Comparison of ENCODE assay signal across 8 cellular contexts in genomic region chr4:67327245-67327860, GRCh38.
DNase-seq lines count a peak whose midpoint lies in the region; ATAC-seq and TF ChIP-seq lines count a peak whose summit lies in the region.

No MANE protein-coding gene starts in this region.

- ATAC-seq in GM18870 (IDR thresholded peaks at IDR 0.05; ENCODE audit: unreplicated experiment) (peak; percentile 99), HG03064 (IDR thresholded peaks at IDR 0.05; ENCODE audit: low read depth, unreplicated experiment) (peak; percentile 95), activated B cell treated with CpG ODN at 0.5 μM for 24 hours (ENCODE audit: low read depth) (peak; percentile 58), memory B cell (ENCODE audit: low read depth) (peak; percentile 63)
- peak; percentile 71 for ATAC-seq in stimulated activated memory B cell treated with anti-CD40 and anti-IgM and Interleukin-4, amounts not matched to agents 10 μg/mL and 1 μg/mL and 100 μg/mL, for 72 hours

- CTCF ChIA-PET in activated B cell treated with CpG ODN at 0.5 μM for 24 hours (lab: Charles Lee) = interaction anchor here (0.6 to 2.8 kb wide), 7 partner anchors 8 to 240 kb away, joined by 3 to 14 read pairs (median 3); no protein-coding TSS in a partner anchor

- no peaks in the 10 kb centered on the region for H3K36me3 Mint-ChIP-seq in activated B cell treated with CpG ODN at 0.5 μM for 24 hours (ENCODE audit: low read depth)
- no peaks in the 10 kb centered on the region for H3K36me3 Mint-ChIP-seq in memory B cell
- no peaks in the 10 kb centered on the region for H3K36me3 Mint-ChIP-seq in stimulated activated memory B cell treated with anti-CD40 and anti-IgM and Interleukin-4, amounts not matched to agents 10 μg/mL and 1 μg/mL and 100 μg/mL, for 72 hours

- no peaks in the 10 kb centered on the region for H3K4me1 Mint-ChIP-seq in activated B cell treated with CpG ODN at 0.5 μM for 24 hours
- no peaks in the 10 kb centered on the region for H3K4me1 Mint-ChIP-seq in memory B cell
- peaks cover 5% of the 10 kb centered on the region for H3K4me1 Mint-ChIP-seq in stimulated activated memory B cell treated with anti-CD40 and anti-IgM and Interleukin-4, amounts not matched to agents 10 μg/mL and 1 μg/mL and 100 μg/mL, for 72 hours

- peaks cover 7% of the 10 kb centered on the region for H3K27me3 Mint-ChIP-seq in activated B cell treated with CpG ODN at 0.5 μM for 24 hours
- H3K27me3 Mint-ChIP-seq in memory B cell = peaks cover 3% of the 10 kb centered on the region
- H3K27me3 Mint-ChIP-seq in stimulated activated memory B cell treated with anti-CD40 and anti-IgM and Interleukin-4, amounts not matched to agents 10 μg/mL and 1 μg/mL and 100 μg/mL, for 72 hours = peaks cover 22% of the 10 kb centered on the region

- intact Hi-C loops in activated B cell treated with CpG ODN at 0.5 μM for 24 hours (cut with micrococcal nuclease) = loop anchor here (1.0 kb wide), 1 partner anchor 239 kb away; no protein-coding TSS in a partner anchor

- no peak for TF ChIP-seq CTCF in activated B cell treated with CpG ODN at 0.5 μM for 24 hours (IDR thresholded peaks at IDR 0.05)

- POLR2A ChIA-PET in activated B cell treated with CpG ODN at 0.5 μM for 24 hours (lab: Charles Lee) = interaction anchor here (0.7 kb wide), 1 partner anchor 513 kb away, joined by 5 read pairs; no protein-coding TSS in a partner anchor

- H3K9me3 Mint-ChIP-seq in activated B cell treated with CpG ODN at 0.5 μM for 24 hours = no peaks in the 10 kb centered on the region
- peaks cover 1% of the 10 kb centered on the region for H3K9me3 Mint-ChIP-seq in memory B cell
- H3K9me3 Mint-ChIP-seq in stimulated activated memory B cell treated with anti-CD40 and anti-IgM and Interleukin-4, amounts not matched to agents 10 μg/mL and 1 μg/mL and 100 μg/mL, for 72 hours = peaks cover 3% of the 10 kb centered on the region

- DNase-seq in CD1c-positive myeloid dendritic cell (ENCODE audit: extremely low spot score) (peak; percentile 73), NCI-H2107 (lab: John Stamatoyannopoulos, UW) (peak; percentile 22), activated B cell treated with CpG ODN at 0.5 μM for 24 hours (no peak), memory B cell (ENCODE audit: low spot score in 2 of 2) (peak; percentile 46 to 53)
- DNase-seq in effector CD8-positive, alpha-beta T cell (lab: John Stamatoyannopoulos, UW) = peak; percentile 24

- H3K27ac Mint-ChIP-seq in activated B cell treated with CpG ODN at 0.5 μM for 24 hours (no peak overlapping the region), memory B cell (no peak overlapping the region)
- no peak overlapping the region for H3K27ac Mint-ChIP-seq in stimulated activated memory B cell treated with anti-CD40 and anti-IgM and Interleukin-4, amounts not matched to agents 10 μg/mL and 1 μg/mL and 100 μg/mL, for 72 hours

- H3K4me3 Mint-ChIP-seq in activated B cell treated with CpG ODN at 0.5 μM for 24 hours = no peak overlapping the region
- no peak overlapping the region for H3K4me3 Mint-ChIP-seq in memory B cell
- H3K4me3 Mint-ChIP-seq in stimulated activated memory B cell treated with anti-CD40 and anti-IgM and Interleukin-4, amounts not matched to agents 10 μg/mL and 1 μg/mL and 100 μg/mL, for 72 hours = no peak overlapping the region
